Comparison of ENCODE assay signal across 21 cellular contexts in the genomic region with DNA sequence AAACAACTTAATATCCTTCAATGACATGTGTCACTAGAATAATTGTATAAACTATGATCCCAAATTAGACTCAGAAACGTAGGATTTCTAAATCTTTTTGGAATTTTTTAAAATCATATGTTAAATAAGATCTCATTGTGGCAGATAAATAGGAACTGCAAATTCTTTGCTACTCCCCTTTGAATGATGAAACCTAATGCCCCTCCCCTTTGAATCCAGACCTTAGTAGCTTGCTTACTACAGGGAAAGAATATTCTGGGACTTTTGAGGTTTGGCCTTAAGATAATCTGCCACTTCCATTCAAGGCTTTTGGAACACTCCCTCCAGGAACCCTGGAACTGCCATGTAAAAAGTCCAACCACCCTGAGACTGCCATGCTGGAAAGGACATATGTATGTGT. TPM values are rescaled to one million over a fixed set of nuclear protein-coding genes. Genes with fewer than 3 reads are reported as not detected.
DNase-seq lines count a peak whose midpoint lies in the region; ATAC-seq and TF ChIP-seq lines count a peak whose summit lies in the region.
"Had no signal": no experiment of that assay in that cellular context is flagged by ENCODE, and none has a peak within 500 bp of the region (broad histone marks: within the 10 kb centered on the region; RNA-seq: fewer than 3 reads in every experiment).

No MANE protein-coding gene starts in this region.

- DNase-seq in MCF 10A (ENCODE audit: unreplicated experiment), result peak; percentile 23
- DNase-seq in mammary epithelial cell, result no peak
- peak; percentile 54 for DNase-seq in choroid plexus epithelial cell (ENCODE audit: low read depth)
- DNase-seq in iris pigment epithelial cell (ENCODE audit: low read depth), result peak; percentile 60
- DNase-seq in upper lobe of right lung, result no peak
- no peak for DNase-seq in endodermal cell
- DNase-seq in activated CD4-positive, CD25-positive, alpha-beta regulatory T cell treated with anti-CD3 and anti-CD28 coated beads, Interleukin-2, amount 50 U/mL, for 72 hours, result no peak
- DNase-seq: activated effector memory CD4-positive, alpha-beta T cell treated with Interleukin-2 at 50 U/mL for 16 hours; aorta; cerebellar nuclear complex; DND-41; NCI-H2171 treated with DMSO at 0.1 percent for 48 hours; nucleus accumbens; right cardiac atrium; stimulated activated naive CD4-positive, alpha-beta T cell treated with Interleukin-2 at 50 U/mL for 16 hours; T-helper 9 cell had no signal

- H3K4me2 ChIP-seq in mammary epithelial cell (ENCODE audit: insufficient read depth, low read depth, low read length), result no peak overlapping the region

- ATAC-seq in upper lobe of right lung, result peak; percentile 29
- no peak for ATAC-seq in HG02852 (IDR thresholded peaks at IDR 0.05; ENCODE audit: unreplicated experiment)
- ATAC-seq: right cardiac atrium had no signal

- H3K9me3 ChIP-seq in mammary epithelial cell (replicated peaks; ENCODE audit: insufficient read depth, low read length) (no peaks in the 10 kb centered on the region), upper lobe of right lung (no peaks in the 10 kb centered on the region), endodermal cell (ENCODE audit: control insufficient read depth, low read length) (no peaks in the 10 kb centered on the region)
- H3K9me3 ChIP-seq: tibial nerve had no signal

- H3K36me3 Mint-ChIP-seq in MCF 10A (ENCODE audit: insufficient read depth, unreplicated experiment) (peaks cover 58% of the 10 kb centered on the region), endodermal cell (ENCODE audit: low read depth) (peaks cover 73% of the 10 kb centered on the region)

- H3K27ac Mint-ChIP-seq in MCF 10A (ENCODE audit: low read depth, unreplicated experiment) (peak overlapping the region; percentile 35), endodermal cell (no peak overlapping the region)

- in situ Hi-C loops in mammary epithelial cell (cut with MboI; ENCODE audit: low sequenced_read_pairs in 2 of 2), result no loop called here

- H3K27ac ChIP-seq in mammary epithelial cell (ENCODE audit: insufficient read depth, low read depth, low read length) (no peak overlapping the region), upper lobe of right lung (peak overlapping the region; percentile 17), endodermal cell (ENCODE audit: low read depth, low read length) (no peak overlapping the region)
- H3K27ac ChIP-seq: C4-2B, SK-N-MC had no signal

- peaks cover 12% of the 10 kb centered on the region for H3K36me3 ChIP-seq in mammary epithelial cell (ENCODE audit: insufficient read depth, low read length)
- H3K36me3 ChIP-seq in upper lobe of right lung, result peaks cover 37% of the 10 kb centered on the region
- H3K36me3 ChIP-seq in endodermal cell (ENCODE audit: control insufficient read depth, insufficient read depth, low read length), result peaks cover 83% of the 10 kb centered on the region

- POLR2A ChIA-PET in MCF 10A (lab: Yijun Ruan, JAX), result interaction anchor here (1.3 to 1.7 kb wide), 2 partner anchors 13 to 35 kb away, joined by 4 to 8 read pairs; partner anchors contain the start of gene KIAA0319

- H4K20me1 ChIP-seq in mammary epithelial cell (ENCODE audit: insufficient read depth, low read length), result no peaks in the 10 kb centered on the region

- no peak overlapping the region for H2AFZ ChIP-seq in mammary epithelial cell (ENCODE audit: low read depth, low read length)

- 100% methylated on average over 1 of the region's 1 CpG for WGBS in mammary epithelial cell (ENCODE audit: low coverage, missing lambda C conversion rate)
- WGBS in endodermal cell (ENCODE audit: insufficient coverage in 1 of 2, insufficient read length in 1 of 2), 2 experiments, result 93% methylated on average over 1 of the region's 1 CpG; no CpG with 5 or more reads in 1 of the 2 experiments

- no peaks in the 10 kb centered on the region for H3K9me3 Mint-ChIP-seq in MCF 10A (ENCODE audit: unreplicated experiment)
- H3K9me3 Mint-ChIP-seq in endodermal cell, result no peaks in the 10 kb centered on the region

- CTCF ChIA-PET in MCF 10A (lab: Yijun Ruan, JAX), result no interaction called here
- CTCF ChIA-PET in mammary epithelial cell (lab: Charles Lee; ENCODE audit: low non-redundant PET), result no interaction called here

- no peak overlapping the region for H3K9ac ChIP-seq in mammary epithelial cell (ENCODE audit: insufficient read depth, low read length)
- H3K9ac ChIP-seq in endodermal cell (ENCODE audit: extremely low read depth, low read length, poor library complexity, severe bottlenecking), result no peak overlapping the region

- H3K4me3 Mint-ChIP-seq in MCF 10A (ENCODE audit: unreplicated experiment) (no peak overlapping the region), endodermal cell (no peak overlapping the region)

- TF ChIP-seq CTCF in MCF 10A (IDR thresholded peaks at IDR 0.05; ENCODE audit: unreplicated experiment) (no peak), mammary epithelial cell (conservative IDR thresholded peaks at IDR 0.05 in 1 of 2, IDR thresholded peaks at IDR 0.05 in 1 of 2; ENCODE audit: extremely low read depth in 1 of 2, insufficient read depth in 1 of 2, low read depth in 1 of 2, low read length in 2 of 2) (no peak), choroid plexus epithelial cell (conservative IDR thresholded peaks at IDR 0.05; ENCODE audit: low read depth, low read length) (no peak), upper lobe of right lung (IDR thresholded peaks at IDR 0.05) (no peak), endodermal cell (conservative IDR thresholded peaks at IDR 0.05) (no peak)

- H3K27me3 Mint-ChIP-seq in MCF 10A (ENCODE audit: insufficient read depth, unreplicated experiment) (no peaks in the 10 kb centered on the region), endodermal cell (ENCODE audit: insufficient read depth) (no peaks in the 10 kb centered on the region)

- BruUV-seq in MCF 10A (replicated peaks; lab: Mats Ljungman, UMichigan) (TSS peak; percentile 47), mammary epithelial cell (replicated peaks; lab: Mats Ljungman, UMichigan) (no TSS peak)

- dilution Hi-C loops in mammary epithelial cell (cut with HindIII; ENCODE audit: low sequenced_read_pairs), result no loop called here

- intact Hi-C loops in MCF 10A (cut with micrococcal nuclease), result no loop called here
- intact Hi-C loops in mammary epithelial cell (cut with micrococcal nuclease), result no loop called here
- intact Hi-C loops in upper lobe of right lung (cut with DNase I), result no loop called here

- H3K79me2 ChIP-seq in mammary epithelial cell (ENCODE audit: insufficient read depth, low read length), result peaks cover 28% of the 10 kb centered on the region

- H3K4me1 Mint-ChIP-seq in MCF 10A (ENCODE audit: insufficient read depth, unreplicated experiment) (peaks cover 12% of the 10 kb centered on the region), endodermal cell (peaks cover 25% of the 10 kb centered on the region)

- H3K4me1 ChIP-seq in mammary epithelial cell (ENCODE audit: insufficient read depth, low read length) (peaks cover under 1% of the 10 kb centered on the region), upper lobe of right lung (peaks cover 11% of the 10 kb centered on the region), endodermal cell (ENCODE audit: control insufficient read depth, insufficient read depth, low read length) (no peaks in the 10 kb centered on the region)

- H3K27me3 ChIP-seq in mammary epithelial cell (ENCODE audit: insufficient read depth, low read length) (no peaks in the 10 kb centered on the region), upper lobe of right lung (no peaks in the 10 kb centered on the region), endodermal cell (ENCODE audit: control insufficient read depth, insufficient read depth, low read length, poor library complexity, severe bottlenecking) (no peaks in the 10 kb centered on the region)
- H3K27me3 ChIP-seq: tibial nerve had no signal

- H3K4me3 ChIP-seq in mammary epithelial cell (replicated peaks in 1 of 3; ENCODE audit: insufficient read depth in 1 of 3, low read depth in 2 of 3, low read length in 3 of 3), result no peak overlapping the region
- H3K4me3 ChIP-seq in choroid plexus epithelial cell (ENCODE audit: low read depth, low read length), result no peak overlapping the region
- H3K4me3 ChIP-seq in upper lobe of right lung, result no peak overlapping the region
- no peak overlapping the region for H3K4me3 ChIP-seq in endodermal cell (ENCODE audit: low read length)
- H3K4me3 ChIP-seq: SK-N-MC, tibial nerve had no signal

RNA-seq across cellular contexts. Expression of gene TDP2, which starts 7.2 kb away (rescaled TPM):
- 27.6 and 28.2 TPM in 2 replicates for total RNA-seq in MCF 10A (2022)
- total RNA-seq in mammary epithelial cell, result 10 to 100 TPM; 16.3 to 28.5 TPM
- polyA plus RNA-seq in mammary epithelial cell, result 16.7 TPM
- 38.6 TPM for polyA minus RNA-seq in mammary epithelial cell
- 42.3 TPM for total RNA-seq in upper lobe of right lung
- total RNA-seq in endodermal cell, result 10 to 100 TPM; 53.0 to 54.2 TPM
- 38.6 TPM for polyA plus RNA-seq in endodermal cell (2013, experiment 1 of 2)
- polyA plus RNA-seq in endodermal cell (2013, experiment 2 of 2), result 38.2 TPM

RNA-seq across cellular contexts. Expression of gene ACOT13, which starts 7.3 kb away (rescaled TPM):
- total RNA-seq in MCF 10A (2022) (29.4 and 31.4 TPM in 2 replicates), mammary epithelial cell (10 to 100 TPM in 1 of 2 donors, 1 to 10 TPM in 1; 4.8 to 32.5 TPM), upper lobe of right lung (28.1 TPM), endodermal cell (10 to 100 TPM; 36.2 to 43.1 TPM)
- 18.7 TPM for polyA plus RNA-seq in mammary epithelial cell
- polyA minus RNA-seq in mammary epithelial cell, result 26.7 TPM
- 39.2 TPM for polyA plus RNA-seq in endodermal cell (2013, experiment 1 of 2)
- 34.8 TPM for polyA plus RNA-seq in endodermal cell (2013, experiment 2 of 2)

RNA-seq across cellular contexts. Expression of gene KIAA0319, which starts 13.6 kb away (rescaled TPM):
- total RNA-seq in MCF 10A (2022) (0.05 TPM in 1 of 2 replicates, not detected in the other), mammary epithelial cell (not detected), upper lobe of right lung (1.1 TPM), endodermal cell (under 1 TPM; 0.48 to 0.75 TPM)
- 0.01 TPM for polyA plus RNA-seq in mammary epithelial cell
- not detected for polyA minus RNA-seq in mammary epithelial cell
- 0.28 TPM for polyA plus RNA-seq in endodermal cell (2013, experiment 1 of 2)
- 0.25 TPM for polyA plus RNA-seq in endodermal cell (2013, experiment 2 of 2)
- total RNA-seq: left lobe of liver had no signal
- polyA plus RNA-seq: right cardiac atrium had no signal

RNA-seq across cellular contexts. Expression of gene C6orf62, which starts 59.4 kb away (rescaled TPM):
- total RNA-seq in MCF 10A (2022), result 96.2 and 101 TPM in 2 replicates
- total RNA-seq in mammary epithelial cell, result 100 to 1,000 TPM; 112 TPM
- 53.4 TPM for polyA plus RNA-seq in mammary epithelial cell
- 54.3 TPM for polyA minus RNA-seq in mammary epithelial cell
- total RNA-seq in upper lobe of right lung, result 120 TPM
- 100 to 1,000 TPM; 106 to 120 TPM for total RNA-seq in endodermal cell
- 83.3 TPM for polyA plus RNA-seq in endodermal cell (2013, experiment 1 of 2)
- 74.9 TPM for polyA plus RNA-seq in endodermal cell (2013, experiment 2 of 2)

Comparison
In these comparisons a context has a peak if more than half of its experiments do, and no peak if none do; other contexts are left out.
1. DNase-seq: peak in MCF 10A (single experiment), choroid plexus epithelial cell (single experiment) and iris pigment epithelial cell (single experiment); none in mammary epithelial cell (single experiment), upper lobe of right lung (single experiment), endodermal cell (single experiment) and activated CD4-positive, CD25-positive, alpha-beta regulatory T cell treated with anti-CD3 and anti-CD28 coated beads, Interleukin-2, amount 50 U/mL, for 72 hours (single experiment).